Comparison of ENCODE assay signal across 37 cellular contexts in the genomic region with DNA sequence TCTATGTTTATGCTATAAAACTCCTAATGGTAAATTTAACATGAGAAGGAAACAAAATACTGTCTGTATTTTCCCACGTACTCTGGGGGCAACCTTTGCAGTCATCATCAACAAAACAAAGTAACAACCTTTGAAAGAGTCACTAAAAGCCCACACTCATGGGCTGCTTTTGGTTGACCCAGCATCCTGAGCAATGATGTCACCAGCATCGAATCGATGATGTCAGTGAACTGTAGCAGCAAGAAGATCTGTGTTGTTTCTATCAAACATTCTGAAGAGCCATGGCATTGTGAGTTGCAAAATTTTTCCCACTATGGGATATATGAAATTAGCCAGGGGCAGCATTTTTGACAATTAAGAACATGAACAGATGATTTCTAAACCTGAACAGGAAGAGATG.
DNase-seq lines count a peak whose midpoint lies in the region; ATAC-seq, FAIRE-seq and TF ChIP-seq lines count a peak whose summit lies in the region.
"Had no signal": no experiment of that assay in that cellular context is flagged by ENCODE, and none has a peak within 500 bp of the region (broad histone marks: within the 10 kb centered on the region; RNA-seq: fewer than 3 reads in every experiment).

No MANE protein-coding gene starts in this region.

- H2BK5ac ChIP-seq in H1 (ENCODE audit: low read depth, low read length) = no peak overlapping the region

- no peak overlapping the region for H4K5ac ChIP-seq in H1 (ENCODE audit: insufficient read length, low read depth, low read length)

- H3K36me3 ChIP-seq in HepG2 (replicated peaks in 1 of 2; ENCODE audit: control insufficient read depth in 1 of 2, insufficient read depth in 2 of 2, low read length in 2 of 2) (no peaks in the 10 kb centered on the region), right lobe of liver (no peaks in the 10 kb centered on the region), HEK293 (ENCODE audit: control insufficient read depth in 2 of 2, insufficient read depth in 1 of 2, low read length in 2 of 2) (no peaks in the 10 kb centered on the region), H1 (ENCODE audit: control insufficient read depth in 2 of 4, insufficient read depth in 4 of 4, low read length in 3 of 4) (no peaks in the 10 kb centered on the region; a peak in 1 of 8 replicates), MG63 (no peaks in the 10 kb centered on the region), thyroid gland (no peaks in the 10 kb centered on the region)
- H3K36me3 ChIP-seq: BE2C; BLaER1; BLaER1 treated with 17β-estradiol and CSF1 and Interleukin-3, amounts not matched to agents 10 nM and 100 nM had no signal

- no peak overlapping the region for H3K14ac ChIP-seq in H1 (ENCODE audit: insufficient read length)

- H3K4me1 Mint-ChIP-seq in WTC11 = peaks cover 39% of the 10 kb centered on the region
- H3K4me1 Mint-ChIP-seq: B cell; CD14-positive monocyte; CD4-positive, alpha-beta memory T cell; CD8-positive, alpha-beta memory T cell had no signal

- H3K23me2 ChIP-seq in H1 (ENCODE audit: low read depth, low read length) = no peaks in the 10 kb centered on the region

- no peak for ATAC-seq in HepG2
- ATAC-seq in right lobe of liver = no peak
- no peak for ATAC-seq in WTC11
- ATAC-seq: A549; CD8-positive, alpha-beta T cell had no signal

- WGBS in HepG2 (ENCODE audit: low lambda C conversion rate) = 22% methylated on average over 3 of the region's 3 CpGs
- WGBS in right lobe of liver (ENCODE audit: insufficient coverage, low coverage, low lambda C conversion rate, missing lambda C conversion rate) = 70% methylated on average over 3 of the region's 3 CpGs
- 77% methylated on average over 3 of the region's 3 CpGs; no CpG with 5 or more reads in 1 of the 2 experiments for WGBS in H1 (ENCODE audit: extremely low coverage in 1 of 2, insufficient coverage in 1 of 2, insufficient read length in 1 of 2, insufficient replicate concordance in 2 of 2, low coverage in 1 of 2, low lambda C conversion rate in 2 of 2, missing lambda C conversion rate in 1 of 2), 2 experiments
- 87 to 88% methylated on average over 3 of the region's 3 CpGs for WGBS in thyroid gland, 2 donors

- peaks cover 18% of the 10 kb centered on the region for H3K4me1 ChIP-seq in HepG2 (ENCODE audit: insufficient read depth, low read length)
- peaks cover 0 to 13% (median 0%) of the 10 kb centered on the region in 4 donors for H3K4me1 ChIP-seq in right lobe of liver
- H3K4me1 ChIP-seq in HEK293 (ENCODE audit: control insufficient read depth, insufficient read depth, low read length) = no peaks in the 10 kb centered on the region
- H3K4me1 ChIP-seq in H1 (replicated peaks in 1 of 4; ENCODE audit: control insufficient read depth in 3 of 4, insufficient read depth in 4 of 4, low read length in 3 of 4) = peaks cover 3 to 15% (median 13%) of the 10 kb centered on the region in 4 experiments
- H3K4me1 ChIP-seq in thyroid gland = no peaks in the 10 kb centered on the region
- H3K4me1 ChIP-seq: BE2C; BLaER1; BLaER1 treated with 17β-estradiol and CSF1 and Interleukin-3, amounts not matched to agents 10 nM and 100 nM had no signal

- peaks cover 20% of the 10 kb centered on the region for H3K9me3 Mint-ChIP-seq in WTC11
- H3K9me3 Mint-ChIP-seq: CD4-positive, alpha-beta T cell; CD8-positive, alpha-beta memory T cell; CD8-positive, alpha-beta T cell had no signal

- peak overlapping the region; percentile 20; the same call in 1 of the 2 replicates for H3K27ac Mint-ChIP-seq in WTC11
- H3K27ac Mint-ChIP-seq: B cell; CD14-positive monocyte; CD4-positive, alpha-beta memory T cell; CD4-positive, alpha-beta T cell; CD4-positive, CD25-positive, alpha-beta regulatory T cell; CD8-positive, alpha-beta memory T cell; CD8-positive, alpha-beta T cell had no signal

- no peak overlapping the region for H3K9ac ChIP-seq in HepG2 (ENCODE audit: insufficient read depth, low read depth, low read length)
- no peak overlapping the region for H3K9ac ChIP-seq in H1 (replicated peaks in 1 of 4; ENCODE audit: extremely low read depth in 1 of 4, low read depth in 3 of 4, low read length in 3 of 4)
- H3K9ac ChIP-seq: BLaER1; BLaER1 treated with 17β-estradiol and CSF1 and Interleukin-3, amounts not matched to agents 10 nM and 100 nM had no signal

- H3K79me2 ChIP-seq in HepG2 (ENCODE audit: insufficient read depth, low read length) = no peaks in the 10 kb centered on the region
- no peaks in the 10 kb centered on the region for H3K79me2 ChIP-seq in H1 (ENCODE audit: control insufficient read depth in 1 of 2, insufficient read depth in 2 of 2, low read length in 2 of 2)

- no peak overlapping the region for H2BK15ac ChIP-seq in H1 (ENCODE audit: low read length)

- H3K18ac ChIP-seq in H1 (ENCODE audit: extremely low read depth, low read length) = no peak overlapping the region

- no peak overlapping the region; the same call in 1 of the 2 replicates for H2BK12ac ChIP-seq in H1 (ENCODE audit: low read depth, low read length)

- no TSS peak for BruUV-seq in HepG2 (replicated peaks; lab: Mats Ljungman, UMichigan)

- H3K9me3 ChIP-seq in HepG2 (ENCODE audit: low read length) (no peaks in the 10 kb centered on the region), right lobe of liver (no peaks in the 10 kb centered on the region), HEK293 (ENCODE audit: control insufficient read depth, insufficient read depth, low read depth, low read length) (no peaks in the 10 kb centered on the region), H1 (ENCODE audit: insufficient read depth in 2 of 2, low read depth in 1 of 2, low read length in 1 of 2) (no peaks in the 10 kb centered on the region), MG63 (no peaks in the 10 kb centered on the region), thyroid gland (no peaks in the 10 kb centered on the region)
- H3K9me3 ChIP-seq: A549; BE2C; BLaER1; BLaER1 treated with 17β-estradiol and CSF1 and Interleukin-3, amounts not matched to agents 10 nM and 100 nM; Caco-2 had no signal

- CTCF ChIA-PET in HepG2 (lab: Yijun Ruan, JAX; ENCODE audit: low intra/inter-chr PET ratio, low total read pairs) (no interaction called here), HEK293 (lab: Yijun Ruan, JAX) (no interaction called here), WTC11 (lab: Charles Lee) (no interaction called here), H1 (lab: Charles Lee; ENCODE audit: partially characterized antibody) (no interaction called here)

- no peaks in the 10 kb centered on the region for H3K79me1 ChIP-seq in H1 (ENCODE audit: low read depth, low read length)

- POLR2A ChIA-PET in HepG2 (lab: Yijun Ruan, JAX) (no interaction called here), HEK293 (lab: Yijun Ruan, JAX) (no interaction called here), WTC11 (lab: Charles Lee) (no interaction called here), H1 (lab: Charles Lee; ENCODE audit: partially characterized antibody) (no interaction called here)

- H2AK5ac ChIP-seq in H1 (ENCODE audit: low read depth, low read length) = no peak overlapping the region

- peak overlapping the region; percentile 76; the same call in 1 of the 2 replicates for H2BK20ac ChIP-seq in H1 (ENCODE audit: low read length)

- TF ChIP-seq POLR2A in HepG2 (IDR thresholded peaks at IDR 0.05; ENCODE audit: insufficient read depth in 1 of 2, low read depth in 2 of 2, low read length in 2 of 2) (no peak), right lobe of liver (IDR thresholded peaks at IDR 0.05) (no peak), H1 (IDR thresholded peaks at IDR 0.05; ENCODE audit: control extremely low read depth in 1 of 2, low read depth in 2 of 2, low read length in 2 of 2) (no peak), thyroid gland (IDR thresholded peaks at IDR 0.05) (no peak)

- H3K4me3 ChIP-seq in HepG2 (replicated peaks in 1 of 3; ENCODE audit: insufficient read depth in 1 of 3, low read depth in 2 of 3, low read length in 3 of 3) = no peak overlapping the region
- H3K4me3 ChIP-seq in right lobe of liver = no peak overlapping the region
- H3K4me3 ChIP-seq in HEK293 (ENCODE audit: low read depth, low read length) = no peak overlapping the region
- no peak overlapping the region for H3K4me3 ChIP-seq in H1 (ENCODE audit: extremely low read depth in 1 of 4, insufficient read depth in 2 of 4, low read depth in 3 of 4, low read length in 4 of 4)
- H3K4me3 ChIP-seq in MG63 = no peak overlapping the region
- H3K4me3 ChIP-seq in thyroid gland (replicated peaks in 1 of 3) = no peak overlapping the region
- H3K4me3 ChIP-seq: A549; BLaER1; BLaER1 treated with 17β-estradiol and CSF1 and Interleukin-3, amounts not matched to agents 10 nM and 100 nM had no signal

- no peak overlapping the region for H3K4ac ChIP-seq in H1 (replicated peaks; ENCODE audit: insufficient read length, low read depth, low read length)

- no peak overlapping the region for H3K56ac ChIP-seq in H1 (replicated peaks; ENCODE audit: insufficient read length, low read depth, low read length)

- TF ChIP-seq RAD21 in HepG2 (CRISPR knock-in tag; IDR thresholded peaks at IDR 0.05) (no peak), H1 (IDR thresholded peaks at IDR 0.05 in 1 of 2, conservative IDR thresholded peaks at IDR 0.05 in 1 of 2; ENCODE audit: low read depth in 2 of 2, low read length in 2 of 2) (no peak)

- FAIRE-seq in HepG2 (lab: Jason Lieb, UNC) (no peak), H1 (lab: Jason Lieb, UNC) (no peak)
- FAIRE-seq: A204.1, A549, D721Med had no signal

- in situ Hi-C loops in HepG2 (cut with HindIII; ENCODE audit: extremely low pct_ligation_motif_present, low pct_unique_long_range_greater_than_20kb) = no loop called here

- H3K4me2 ChIP-seq in HepG2 (ENCODE audit: low read depth, low read length) (no peak overlapping the region), H1 (ENCODE audit: insufficient read depth in 1 of 2, low read depth in 2 of 2, low read length in 2 of 2) (no peak overlapping the region)
- H3K4me2 ChIP-seq: A549; BLaER1; BLaER1 treated with 17β-estradiol and CSF1 and Interleukin-3, amounts not matched to agents 10 nM and 100 nM had no signal

- H4K91ac ChIP-seq in H1 (replicated peaks; ENCODE audit: insufficient read length, low read length) = no peak overlapping the region

- intact Hi-C loops in HepG2 (cut with micrococcal nuclease; ENCODE audit: unreplicated experiment) = no loop called here
- intact Hi-C loops in right lobe of liver (cut with DNase I) = no loop called here
- intact Hi-C loops in thyroid gland (cut with DNase I) = no loop called here

- peaks cover 4% of the 10 kb centered on the region; the same call in 1 of the 2 replicates for H3K27me3 Mint-ChIP-seq in WTC11 (ENCODE audit: low read depth)
- H3K27me3 Mint-ChIP-seq: CD4-positive, alpha-beta T cell had no signal

- DNase-seq in HepG2 (ENCODE audit: low spot score) (no peak), right lobe of liver (no peak), WTC11 (ENCODE audit: low spot score) (no peak), H1 (ENCODE audit: low read depth in 1 of 2, low spot score in 2 of 2) (no peak), SKM-1 (lab: John Stamatoyannopoulos, UW; ENCODE audit: unreplicated experiment) (no peak), MG63 (no peak), thyroid gland (no peak)
- DNase-seq: 8988T; ACHN; AML-193; BE2C; C1 segment of cervical spinal cord; Caco-2; Calu3; CD4-positive, alpha-beta memory T cell; CD4-positive, alpha-beta T cell; CD4-positive, CD25-positive, alpha-beta regulatory T cell; CD8-positive, alpha-beta memory T cell; CD8-positive, alpha-beta T cell; COR-L47; DMS 273 treated with DMSO at 0.1 percent for 48 hours; DMS153; DMS53; DMS79; DMS79 treated with DMSO at 0.1 percent for 48 hours; DND-41; EL had no signal

- TF ChIP-seq EP300 in HepG2 (IDR thresholded peaks at IDR 0.05; ENCODE audit: low read depth in 2 of 2, low read length in 2 of 2) (no peak), HepG2 (CRISPR knock-in tag; IDR thresholded peaks at IDR 0.05; ENCODE audit: borderline replicate concordance) (no peak), H1 (IDR thresholded peaks at IDR 0.05; ENCODE audit: borderline replicate concordance in 1 of 2, low read depth in 2 of 2, low read length in 2 of 2) (no peak)

- no peak overlapping the region for H2BK120ac ChIP-seq in H1 (replicated peaks; ENCODE audit: low read depth, low read length)

- H3K27me3 ChIP-seq in HepG2 (ENCODE audit: control insufficient read depth in 1 of 2, insufficient read depth in 2 of 2, low read length in 2 of 2) (peaks cover 0 to 1% of the 10 kb centered on the region in 2 experiments; a peak in 1 of 5 replicates), right lobe of liver (no peaks in the 10 kb centered on the region), H1 (replicated peaks in 1 of 4; ENCODE audit: control insufficient read depth in 3 of 4, extremely low read depth in 1 of 4, insufficient read depth in 3 of 4, low read length in 3 of 4) (no peaks in the 10 kb centered on the region), MG63 (no peaks in the 10 kb centered on the region), thyroid gland (no peaks in the 10 kb centered on the region)
- H3K27me3 ChIP-seq: BE2C; BLaER1; BLaER1 treated with 17β-estradiol and CSF1 and Interleukin-3, amounts not matched to agents 10 nM and 100 nM had no signal

- H2AFZ ChIP-seq in HepG2 (ENCODE audit: low read length) = no peak overlapping the region
- H2AFZ ChIP-seq in H1 (ENCODE audit: low read length) = no peak overlapping the region

- no peak overlapping the region for H3K4me3 Mint-ChIP-seq in WTC11
- H3K4me3 Mint-ChIP-seq: B cell; CD14-positive monocyte; CD4-positive, alpha-beta memory T cell; CD4-positive, alpha-beta T cell; CD4-positive, CD25-positive, alpha-beta regulatory T cell; CD8-positive, alpha-beta memory T cell; CD8-positive, alpha-beta T cell had no signal

- TF ChIP-seq CTCF in HepG2 (CRISPR knock-in tag; IDR thresholded peaks at IDR 0.05) (no peak), right lobe of liver (IDR thresholded peaks at IDR 0.05) (no peak), HEK293 (tag by site-specific recombination; IDR thresholded peaks at IDR 0.05) (no peak), WTC11 (IDR thresholded peaks at IDR 0.05) (no peak), H1 (IDR thresholded peaks at IDR 0.05; ENCODE audit: control extremely low read depth in 1 of 3, insufficient read depth in 1 of 3, low read depth in 1 of 3, low read length in 3 of 3) (no peak), thyroid gland (IDR thresholded peaks at IDR 0.05) (no peak)

- H3K27ac ChIP-seq in HepG2 (ENCODE audit: extremely low read length, insufficient read depth, low read length) = no peak overlapping the region
- no peak overlapping the region for H3K27ac ChIP-seq in right lobe of liver
- no peak overlapping the region for H3K27ac ChIP-seq in HEK293 (ENCODE audit: extremely low read depth, low read depth, low read length)
- H3K27ac ChIP-seq in H1 (ENCODE audit: low read depth, low read length) = no peak overlapping the region
- no peak overlapping the region for H3K27ac ChIP-seq in thyroid gland
- H3K27ac ChIP-seq: 22Rv1; A549; BLaER1; BLaER1 treated with 17β-estradiol and CSF1 and Interleukin-3, amounts not matched to agents 10 nM and 100 nM; C4-2B had no signal

- no peaks in the 10 kb centered on the region for H4K20me1 ChIP-seq in HepG2 (ENCODE audit: insufficient read depth, low read length)
- H4K20me1 ChIP-seq in H1 (replicated peaks in 1 of 2; ENCODE audit: control insufficient read depth in 1 of 2, insufficient read depth in 2 of 2, low read length in 2 of 2) = no peaks in the 10 kb centered on the region
- H4K20me1 ChIP-seq: BLaER1; BLaER1 treated with 17β-estradiol and CSF1 and Interleukin-3, amounts not matched to agents 10 nM and 100 nM had no signal

- no peak overlapping the region for H4K8ac ChIP-seq in H1 (ENCODE audit: extremely low read depth, insufficient read depth, low read length)

- H3K23ac ChIP-seq in H1 (ENCODE audit: insufficient read length) = no peak overlapping the region

- peaks cover 25% of the 10 kb centered on the region for H3K36me3 Mint-ChIP-seq in WTC11
- H3K36me3 Mint-ChIP-seq: CD14-positive monocyte; CD4-positive, alpha-beta memory T cell; CD4-positive, CD25-positive, alpha-beta regulatory T cell; CD8-positive, alpha-beta memory T cell; CD8-positive, alpha-beta T cell had no signal

Comparison
In these comparisons a context has a peak if more than half of its experiments do, and no peak if none do; other contexts are left out.
1. Of the 63 proteins assayed by ChIP-seq in both HepG2 and HEK293: peak only in HepG2: none; only in HEK293: ATF2; in both: none; in neither: 62.